8 cellular contexts compared by ENCODE assay signal in genomic region chr17:58513913-58514794, GRCh38. TPM values are rescaled to one million over a fixed set of nuclear protein-coding genes. Genes with fewer than 3 reads are reported as not detected.
DNase-seq lines count a peak whose midpoint lies in the region; ATAC-seq lines count a peak whose summit lies in the region.

MTMR4 (minus strand) TSS chr17:58514638; CDS start chr17:58514407, 231 bp downstream.

- H3K36me3 Mint-ChIP-seq in dendritic cell treated with granulocyte-macrophage colony-stimulating factor and Interleukin-4, amounts not matched to agents 40 ng/mL and 50 ng/mL, for 4 days (ENCODE audit: low read depth) = peaks cover 86% of the 10 kb centered on the region

- peaks cover 51% of the 10 kb centered on the region for H3K4me1 Mint-ChIP-seq in dendritic cell treated with granulocyte-macrophage colony-stimulating factor and Interleukin-4, amounts not matched to agents 40 ng/mL and 50 ng/mL, for 4 days (ENCODE audit: low read depth)

- intact Hi-C loops in dendritic cell treated with granulocyte-macrophage colony-stimulating factor and Interleukin-4, amounts not matched to agents 40 ng/mL and 50 ng/mL, for 4 days (cut with micrococcal nuclease) = no loop called here

- H3K9me3 Mint-ChIP-seq in dendritic cell treated with granulocyte-macrophage colony-stimulating factor and Interleukin-4, amounts not matched to agents 40 ng/mL and 50 ng/mL, for 4 days = no peaks in the 10 kb centered on the region

- peak within 1 kb of the TSS; percentile 76 for H3K4me3 Mint-ChIP-seq in dendritic cell treated with granulocyte-macrophage colony-stimulating factor and Interleukin-4, amounts not matched to agents 40 ng/mL and 50 ng/mL, for 4 days

- peak; percentile 52 for DNase-seq in CMK (ENCODE audit: low read depth)
- peak; percentile 20 for DNase-seq in NCI-H524 treated with DMSO at 0.1 percent for 48 hours (lab: John Stamatoyannopoulos, UW)
- peak; percentile 69 for DNase-seq in activated CD4-positive, alpha-beta T cell treated with anti-CD3 and anti-CD28 coated beads, Interleukin-2, amount 50 U/mL, for 1 hour
- peak; percentile 90 for DNase-seq in left lobe of liver (ENCODE audit: low spot score)
- peak; percentile 79 for DNase-seq in stimulated activated CD4-positive, alpha-beta T cell treated with anti-CD3 and anti-CD28 coated beads, Interleukin-1b, Interleukin-23, amount 100 ng/mL, for 48 hours

- H3K27me3 Mint-ChIP-seq in dendritic cell treated with granulocyte-macrophage colony-stimulating factor and Interleukin-4, amounts not matched to agents 40 ng/mL and 50 ng/mL, for 4 days = no peaks in the 10 kb centered on the region

- ATAC-seq in HG02870 (IDR thresholded peaks at IDR 0.05; ENCODE audit: unreplicated experiment) = peak; percentile 21
- ATAC-seq in left lobe of liver = peak; percentile 57
- ATAC-seq in HG03565 (IDR thresholded peaks at IDR 0.05; ENCODE audit: unreplicated experiment) = no peak

- peak within 1 kb of the TSS; percentile 97 for H3K27ac Mint-ChIP-seq in dendritic cell treated with granulocyte-macrophage colony-stimulating factor and Interleukin-4, amounts not matched to agents 40 ng/mL and 50 ng/mL, for 4 days

RNA-seq across cellular contexts. Expression of gene MTMR4, which starts in this region (rescaled TPM):
- total RNA-seq in left lobe of liver = 101 TPM

Comparison
In these comparisons a context has a peak if more than half of its experiments do, and no peak if none do; other contexts are left out.
1. DNase-seq: peak in every context shown above with its lines; median percentile 90 in left lobe of liver; 79 in stimulated activated CD4-positive, alpha-beta T cell treated with anti-CD3 and anti-CD28 coated beads, Interleukin-1b, Interleukin-23, amount 100 ng/mL, for 48 hours; 69 in activated CD4-positive, alpha-beta T cell treated with anti-CD3 and anti-CD28 coated beads, Interleukin-2, amount 50 U/mL, for 1 hour; 52 in CMK; 20 in NCI-H524 treated with DMSO at 0.1 percent for 48 hours.